14 cellular contexts compared by ENCODE assay signal in genomic region chr9:114488398-114489129, GRCh38. TPM values are rescaled to one million over a fixed set of nuclear protein-coding genes. Genes with fewer than 3 reads are reported as not detected.
A peak's percentile ranks its signal among the peaks of the same experiment; 100 is the strongest.
DNase-seq lines count a peak whose midpoint lies in the region; ATAC-seq, FAIRE-seq and TF ChIP-seq lines count a peak whose summit lies in the region.
"Had no signal": no experiment of that assay in that cellular context is flagged by ENCODE, and none has a peak within 500 bp of the region (broad histone marks: within the 10 kb centered on the region; RNA-seq: fewer than 3 reads in every experiment).

No MANE protein-coding gene starts in this region.

- CTCF ChIA-PET in GM12878 (lab: Yijun Ruan, JAX) = interaction anchor here (0.8 to 7.7 kb wide), 15 partner anchors 7 to 164 kb away, joined by 3 to 256 read pairs (median 7); partner anchors contain the start of genes ATP6V1G1 and WHRN

- no peak overlapping the region for H3K9ac ChIP-seq in GM12878 (ENCODE audit: control insufficient read depth, insufficient read depth, low read length)

- peaks cover 2% of the 10 kb centered on the region for H3K36me3 Mint-ChIP-seq in activated naive CD8-positive, alpha-beta T cell
- H3K36me3 Mint-ChIP-seq in activated naive CD8-positive, alpha-beta T cell treated with anti-CD3 and anti-CD28 coated beads, Interleukin-2, amount 50 U/mL, for 24 hours (ENCODE audit: low read depth) = peaks cover 3% of the 10 kb centered on the region
- H3K36me3 Mint-ChIP-seq in stimulated activated memory B cell treated with anti-CD40 and anti-IgM and Interleukin-4, amounts not matched to agents 10 μg/mL and 1 μg/mL and 100 μg/mL, for 72 hours = no peaks in the 10 kb centered on the region

- TF ChIP-seq POLR2A in GM12878 (IDR thresholded peaks at IDR 0.05; ENCODE audit: low read depth, low read length) = no peak

- no peak for DNase-seq in activated naive CD8-positive, alpha-beta T cell treated with anti-CD3 and anti-CD28 coated beads, Interleukin-2, amount 50 U/mL, for 24 hours
- peak; percentile 37 for DNase-seq in NCI-H510A (lab: John Stamatoyannopoulos, UW)
- DNase-seq in GM12878 (ENCODE audit: low read depth, low spot score) = peak; percentile 41
- DNase-seq: Kasumi-1, NCI-H1417 treated with DMSO at 0.1 percent for 48 hours, NCI-H2081 treated with DMSO at 0.1 percent for 48 hours, NCI-H226 had no signal

- in situ Hi-C loops in GM12878 (cut with MboI) = loop anchor here (5.0 kb wide), 1 partner anchor 164 kb away; no protein-coding TSS in a partner anchor

- no peak overlapping the region for H3K4me3 ChIP-seq in GM12878
- H3K4me3 ChIP-seq: A549, HAP-1 had no signal

- SMC1A ChIA-PET in GM12878 (lab: Charles Lee; ENCODE audit: uncharacterized antibody, unreplicated experiment) = interaction anchor here (0.7 to 8.3 kb wide), 17 partner anchors 11 to 167 kb away, joined by 3 to 177 read pairs (median 4); partner anchors contain the start of genes ATP6V1G1 and WHRN

- no peak overlapping the region for H3K4me2 ChIP-seq in GM12878 (ENCODE audit: control insufficient read depth, insufficient read depth)
- H3K4me2 ChIP-seq: A549 had no signal

- H3K9me3 Mint-ChIP-seq in activated naive CD8-positive, alpha-beta T cell (ENCODE audit: low read depth) = no peaks in the 10 kb centered on the region
- H3K9me3 Mint-ChIP-seq in activated naive CD8-positive, alpha-beta T cell treated with anti-CD3 and anti-CD28 coated beads, Interleukin-2, amount 50 U/mL, for 24 hours = no peaks in the 10 kb centered on the region
- no peaks in the 10 kb centered on the region for H3K9me3 Mint-ChIP-seq in stimulated activated memory B cell treated with anti-CD40 and anti-IgM and Interleukin-4, amounts not matched to agents 10 μg/mL and 1 μg/mL and 100 μg/mL, for 72 hours

- H3K9me3 ChIP-seq in GM12878 (replicated peaks; ENCODE audit: control insufficient read depth, insufficient read depth, low read length) = no peaks in the 10 kb centered on the region; the same call in 2 of the 3 replicates
- H3K9me3 ChIP-seq: A549, HAP-1 had no signal

- no peaks in the 10 kb centered on the region for H3K27me3 Mint-ChIP-seq in activated naive CD8-positive, alpha-beta T cell
- H3K27me3 Mint-ChIP-seq in activated naive CD8-positive, alpha-beta T cell treated with anti-CD3 and anti-CD28 coated beads, Interleukin-2, amount 50 U/mL, for 24 hours = no peaks in the 10 kb centered on the region
- no peaks in the 10 kb centered on the region for H3K27me3 Mint-ChIP-seq in stimulated activated memory B cell treated with anti-CD40 and anti-IgM and Interleukin-4, amounts not matched to agents 10 μg/mL and 1 μg/mL and 100 μg/mL, for 72 hours

- POLR2A ChIA-PET in GM12878 (lab: Charles Lee) = interaction anchor here (0.8 to 6.4 kb wide), 10 partner anchors 9 to 165 kb away, joined by 3 to 85 read pairs (median 4); partner anchors contain the start of genes AKNA and WHRN

- no peak overlapping the region for H3K4me3 Mint-ChIP-seq in activated naive CD8-positive, alpha-beta T cell
- no peak overlapping the region for H3K4me3 Mint-ChIP-seq in activated naive CD8-positive, alpha-beta T cell treated with anti-CD3 and anti-CD28 coated beads, Interleukin-2, amount 50 U/mL, for 24 hours
- no peak overlapping the region for H3K4me3 Mint-ChIP-seq in stimulated activated memory B cell treated with anti-CD40 and anti-IgM and Interleukin-4, amounts not matched to agents 10 μg/mL and 1 μg/mL and 100 μg/mL, for 72 hours

- FAIRE-seq in GM12878 (lab: Jason Lieb, UNC) = no peak
- FAIRE-seq: A549 had no signal

- H3K27ac Mint-ChIP-seq in activated naive CD8-positive, alpha-beta T cell = peak overlapping the region; percentile 24
- H3K27ac Mint-ChIP-seq in activated naive CD8-positive, alpha-beta T cell treated with anti-CD3 and anti-CD28 coated beads, Interleukin-2, amount 50 U/mL, for 24 hours = no peak overlapping the region
- H3K27ac Mint-ChIP-seq in stimulated activated memory B cell treated with anti-CD40 and anti-IgM and Interleukin-4, amounts not matched to agents 10 μg/mL and 1 μg/mL and 100 μg/mL, for 72 hours = peak overlapping the region; percentile 14

- no peaks in the 10 kb centered on the region for H4K20me1 ChIP-seq in GM12878 (ENCODE audit: control insufficient read depth, insufficient read depth)

- H3K4me1 ChIP-seq in GM12878 (ENCODE audit: control insufficient read depth, insufficient read depth, low read length) = peaks cover 15% of the 10 kb centered on the region
- H3K4me1 ChIP-seq: HAP-1 had no signal

- no peaks in the 10 kb centered on the region for H3K36me3 ChIP-seq in GM12878 (ENCODE audit: control insufficient read depth in 2 of 2, insufficient read depth in 2 of 2, low read length in 1 of 2)
- H3K36me3 ChIP-seq: HAP-1 had no signal

- no peak for TF ChIP-seq RAD21 in GM12878 (IDR thresholded peaks at IDR 0.05; ENCODE audit: insufficient read depth, low read depth, low read length)

- no peak overlapping the region for H2AFZ ChIP-seq in GM12878 (ENCODE audit: control insufficient read depth, low read depth, low read length)

- no peaks in the 10 kb centered on the region for H3K79me2 ChIP-seq in GM12878 (ENCODE audit: control insufficient read depth, insufficient read depth, low read length)

- no peak overlapping the region for H3K27ac ChIP-seq in GM12878 (ENCODE audit: control insufficient read depth, insufficient read depth)
- H3K27ac ChIP-seq: A549 had no signal

- intact Hi-C loops in GM12878 (cut with micrococcal nuclease; ENCODE audit: unreplicated experiment) = no loop called here

- no TSS peak for BruUV-seq in GM12878 (replicated peaks; lab: Mats Ljungman, UMichigan)

- no peak for TF ChIP-seq CTCF in GM12878 (IDR thresholded peaks at IDR 0.05 in 2 of 3, conservative IDR thresholded peaks at IDR 0.05 in 1 of 3; ENCODE audit: control insufficient read depth in 2 of 3, extremely low read depth in 1 of 3, insufficient read depth in 1 of 3, low read depth in 3 of 3, low read length in 3 of 3)

- ATAC-seq in activated naive CD8-positive, alpha-beta T cell treated with anti-CD3 and anti-CD28 coated beads, Interleukin-2, amount 50 U/mL, for 24 hours = no peak
- ATAC-seq in GM12878 (peak; percentile 72), GM19324 (IDR thresholded peaks at IDR 0.05; ENCODE audit: low FRiP score, unreplicated experiment) (no peak), HG03097 (IDR thresholded peaks at IDR 0.05; ENCODE audit: low FRiP score, unreplicated experiment) (no peak), HG03565 (IDR thresholded peaks at IDR 0.05; ENCODE audit: unreplicated experiment) (no peak)
- peak; percentile 29 for ATAC-seq in stimulated activated memory B cell treated with anti-CD40 and anti-IgM and Interleukin-4, amounts not matched to agents 10 μg/mL and 1 μg/mL and 100 μg/mL, for 72 hours

- H3K4me1 Mint-ChIP-seq in activated naive CD8-positive, alpha-beta T cell (ENCODE audit: low read depth) = peaks cover 30% of the 10 kb centered on the region
- H3K4me1 Mint-ChIP-seq in activated naive CD8-positive, alpha-beta T cell treated with anti-CD3 and anti-CD28 coated beads, Interleukin-2, amount 50 U/mL, for 24 hours = peaks cover 38% of the 10 kb centered on the region
- peaks cover 50% of the 10 kb centered on the region for H3K4me1 Mint-ChIP-seq in stimulated activated memory B cell treated with anti-CD40 and anti-IgM and Interleukin-4, amounts not matched to agents 10 μg/mL and 1 μg/mL and 100 μg/mL, for 72 hours

- no peak for TF ChIP-seq EP300 in GM12878 (IDR thresholded peaks at IDR 0.05; ENCODE audit: borderline replicate concordance in 1 of 2, control insufficient read depth in 1 of 2, low read depth in 2 of 2, low read length in 2 of 2)

- WGBS in GM12878 (ENCODE audit: insufficient coverage, insufficient replicate concordance, low lambda C conversion rate, missing lambda C conversion rate) = 45% methylated on average over 7 of the region's 7 CpGs

- no peaks in the 10 kb centered on the region for H3K27me3 ChIP-seq in GM12878 (replicated peaks in 1 of 2; ENCODE audit: control insufficient read depth in 2 of 2, insufficient read depth in 2 of 2, low read length in 1 of 2)

- RAD21 ChIA-PET in GM12878 (lab: Charles Lee; ENCODE audit: unreplicated experiment) = interaction anchor here (0.8 to 6.4 kb wide), 13 partner anchors 9 to 164 kb away, joined by 3 to 104 read pairs (median 6); partner anchors contain the start of gene WHRN

TF ChIP-seq in GM12878, 131 proteins besides CTCF, POLR2A, EP300 and RAD21 (continues in another document):
- TF ChIP-seq PKNOX1 (IDR thresholded peaks at IDR 0.05) = peak; percentile 57
- peak in 1 of 2 experiments; percentile 54; a peak in 2 of 4 replicates for TF ChIP-seq BHLHE40 (IDR thresholded peaks at IDR 0.05; ENCODE audit: borderline replicate concordance in 1 of 2, low read depth in 2 of 2, low read length in 1 of 2)
- TF ChIP-seq SMAD5 (IDR thresholded peaks at IDR 0.05; ENCODE audit: low read depth) = no peak
- TF ChIP-seq ZNF622 (IDR thresholded peaks at IDR 0.05) = no peak
- no peak for TF ChIP-seq RB1 (IDR thresholded peaks at IDR 0.05; ENCODE audit: borderline replicate concordance)
- no peak for TF ChIP-seq MYB (IDR thresholded peaks at IDR 0.05; ENCODE audit: borderline replicate concordance, low read depth, low read length)

RNA-seq across cellular contexts. Expression of gene WHRN, which starts 16.7 kb away (rescaled TPM):
- total RNA-seq in GM12878 (2013; cell fraction: nucleolus; rRNA removed) = 110 and 114 TPM in 2 replicates
- total RNA-seq in GM12878 (2014; rRNA removed) (0.33 and 0.34 TPM in 2 replicates), GM12878 (2014; rRNA removed; fragmentation: Illumina TruSeq; extraction: Trizol) (0.18 TPM in 2 replicates), GM12878 (2021) (0.98 and 1.2 TPM in 2 replicates)
- 1.3 TPM for polyA plus RNA-seq in GM12878 (2011; ENCODE audit: low read depth)
- polyA plus RNA-seq in GM12878 (2011; rRNA removed) (9.9 and 18.2 TPM in 2 replicates), GM12878 (2014; fragmentation: Illumina TruSeq; extraction: Trizol) (0.17 and 0.29 TPM in 2 replicates), GM12878 (2014; fragmentation: Nextera tagmentation; extraction: Ambion mirVana) (under 1 TPM in 1 of 2 experiments, not detected in 1; 0.04 TPM), GM12878 (2014; rRNA removed) (0.82 and 0.86 TPM in 2 replicates), GM12878 (2016; fragmentation: Nextera tagmentation; extraction: Ambion mirVana) (1 to 10 TPM in 1 of 2 experiments, under 1 TPM in 1; 0.68 to 1.1 TPM)
- polyA plus RNA-seq in GM12878 (2011; cell fraction: cytosol; rRNA removed) = 20.1 and 23.8 TPM in 2 replicates
- polyA plus RNA-seq in GM12878 (2011; cell fraction: nucleus; rRNA removed) = 247 and 273 TPM in 2 replicates
- polyA plus RNA-seq in GM12878 (2012) = 4.2 and 4.5 TPM in 2 replicates
- polyA minus RNA-seq in GM12878 (2011; rRNA and poly(A)+ RNA removed) = 7.0 and 17.7 TPM in 2 replicates
- 6.4 and 12.8 TPM in 2 replicates for polyA minus RNA-seq in GM12878 (2011; cell fraction: cytosol; rRNA and poly(A)+ RNA removed)
- polyA minus RNA-seq in GM12878 (2011; cell fraction: nucleus; rRNA and poly(A)+ RNA removed) = 54.9 and 86.5 TPM in 2 replicates

Comparison
In these comparisons a context has a peak if more than half of its experiments do, and no peak if none do; other contexts are left out.
1. ATAC-seq: peak in GM12878 (single experiment) and stimulated activated memory B cell treated with anti-CD40 and anti-IgM and Interleukin-4, amounts not matched to agents 10 μg/mL and 1 μg/mL and 100 μg/mL, for 72 hours (single experiment); none in activated naive CD8-positive, alpha-beta T cell treated with anti-CD3 and anti-CD28 coated beads, Interleukin-2, amount 50 U/mL, for 24 hours (single experiment), GM19324 (single experiment), HG03097 (single experiment) and HG03565 (single experiment).